ENCODE assay signal across 10 cellular contexts in the genomic region with DNA sequence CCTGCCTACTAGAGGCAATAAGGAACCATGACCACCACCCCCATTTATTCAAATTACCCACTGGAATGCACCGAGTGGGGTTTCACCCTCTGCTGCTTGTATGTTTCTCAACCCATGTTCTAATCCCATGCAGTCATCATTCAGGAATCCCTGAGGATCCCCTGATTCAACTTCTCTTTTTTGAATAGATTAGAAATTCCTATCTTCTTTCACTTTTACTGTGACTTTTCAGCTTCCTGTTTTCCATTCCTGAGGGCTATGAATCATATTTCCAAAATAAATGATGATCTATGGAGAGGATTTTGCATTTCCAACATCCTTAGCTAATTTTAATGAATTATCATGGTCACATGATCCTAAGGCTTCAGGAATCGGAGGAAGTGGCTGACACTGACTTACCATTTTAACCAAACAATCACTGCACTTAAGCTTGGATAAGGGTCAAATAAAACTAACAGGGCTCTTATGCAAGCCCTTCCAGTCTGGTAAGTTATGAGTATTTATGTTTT. TPM values are rescaled to one million over a fixed set of nuclear protein-coding genes. Genes with fewer than 3 reads are reported as not detected.
DNase-seq lines count a peak whose midpoint lies in the region; ATAC-seq, FAIRE-seq and TF ChIP-seq lines count a peak whose summit lies in the region.
"Had no signal": no experiment of that assay in that cellular context is flagged by ENCODE, and none has a peak within 500 bp of the region (broad histone marks: within the 10 kb centered on the region; RNA-seq: fewer than 3 reads in every experiment).

No MANE protein-coding gene starts in this region.

- H3K27ac ChIP-seq in liver (ENCODE audit: low read depth in 1 of 2, low read length in 2 of 2) (peak overlapping the region; percentile 16 to 21), HepG2 (ENCODE audit: extremely low read length, insufficient read depth, low read length) (no peak overlapping the region), keratinocyte (ENCODE audit: control insufficient read depth, insufficient read depth, low read length) (peak overlapping the region; percentile 53), aorta (ENCODE audit: low read depth in 1 of 2, low read length in 2 of 2) (no peak overlapping the region)

- no peaks in the 10 kb centered on the region for H3K36me3 ChIP-seq in liver (ENCODE audit: control insufficient read depth in 4 of 4, insufficient read depth in 3 of 4, low read depth in 1 of 4, low read length in 3 of 4)
- no peaks in the 10 kb centered on the region for H3K36me3 ChIP-seq in HepG2 (replicated peaks in 1 of 2; ENCODE audit: control insufficient read depth in 1 of 2, insufficient read depth in 2 of 2, low read length in 2 of 2)
- no peaks in the 10 kb centered on the region for H3K36me3 ChIP-seq in keratinocyte (ENCODE audit: control insufficient read depth in 2 of 2, extremely low read depth in 1 of 2, insufficient read depth in 2 of 2, low read length in 2 of 2)
- no peaks in the 10 kb centered on the region for H3K36me3 ChIP-seq in aorta (ENCODE audit: control insufficient read depth in 1 of 2, insufficient read depth in 2 of 2, low read length in 1 of 2)

- TF ChIP-seq CTCF in liver (IDR thresholded peaks at IDR 0.05; ENCODE audit: low read depth, low read length, missing input control) (no peak), HepG2 (CRISPR knock-in tag; IDR thresholded peaks at IDR 0.05) (no peak), keratinocyte (optimal IDR thresholded peaks at IDR 0.05 in 1 of 3, IDR thresholded peaks at IDR 0.05 in 1 of 3, conservative IDR thresholded peaks at IDR 0.05 in 1 of 3; ENCODE audit: extremely low read depth in 1 of 3, insufficient read depth in 2 of 3, low read length in 3 of 3) (no peak)

- no peak for DNase-seq in HepG2 (ENCODE audit: low spot score)
- DNase-seq in amniotic epithelial cell (ENCODE audit: low read depth), result peak; percentile 97
- DNase-seq in keratinocyte (ENCODE audit: low read depth, low spot score), result peak; percentile 63
- DNase-seq in aorta, result no peak
- no peak for DNase-seq in stimulated activated CD4-positive, alpha-beta T cell treated with anti-CD3 and anti-CD28 coated beads, Interleukin-2, amount 100 ng/mL, for 48 hours
- no peak for DNase-seq in frontal cortex (ENCODE audit: low spot score in 2 of 2)
- DNase-seq in stimulated activated naive CD8-positive, alpha-beta T cell treated with anti-CD3 and anti-CD28 coated beads, Interleukin-15, Interleukin-2, amounts not matched to agents 100 U/mL and 50 U/mL, for 24 hours, result no peak
- DNase-seq: activated naive CD8-positive, alpha-beta T cell treated with anti-CD3 and anti-CD28 coated beads, Interleukin-2, amount 10 ng/mL, durations not matched to agents 7 days and 5 days; SHP77 had no signal

- H3K9ac ChIP-seq in liver (ENCODE audit: low read depth in 1 of 2, low read length in 2 of 2), result no peak overlapping the region
- H3K9ac ChIP-seq in HepG2 (ENCODE audit: insufficient read depth, low read depth, low read length), result no peak overlapping the region
- H3K9ac ChIP-seq in keratinocyte (ENCODE audit: control insufficient read depth, extremely low read depth, insufficient read depth, low read length), result no peak overlapping the region

- dilution Hi-C loops in keratinocyte (cut with MboI; ENCODE audit: extremely low pct_ligation_motif_present, low sequenced_read_pairs), result no loop called here

- H3K4me3 ChIP-seq in liver (ENCODE audit: low read depth in 1 of 3, low read length in 3 of 3) (no peak overlapping the region), HepG2 (replicated peaks in 1 of 3; ENCODE audit: insufficient read depth in 1 of 3, low read depth in 2 of 3, low read length in 3 of 3) (no peak overlapping the region), keratinocyte (ENCODE audit: control insufficient read depth in 2 of 3, extremely low read depth in 1 of 3, insufficient read depth in 2 of 3, low read depth in 1 of 3, low read length in 3 of 3) (no peak overlapping the region), aorta (ENCODE audit: low read length in 2 of 2) (no peak overlapping the region)

- H3K27me3 ChIP-seq in liver (ENCODE audit: control insufficient read depth in 4 of 4, insufficient read depth in 4 of 4, low read length in 3 of 4) (no peaks in the 10 kb centered on the region), HepG2 (ENCODE audit: control insufficient read depth in 1 of 2, insufficient read depth in 2 of 2, low read length in 2 of 2) (peaks cover 2 to 16% of the 10 kb centered on the region in 2 experiments; a peak in 1 of 5 replicates), keratinocyte (ENCODE audit: control insufficient read depth, extremely low read depth, insufficient read depth, low read length) (no peaks in the 10 kb centered on the region), aorta (ENCODE audit: control insufficient read depth in 1 of 2, insufficient read depth in 2 of 2, low read length in 1 of 2) (no peaks in the 10 kb centered on the region)

- TF ChIP-seq EP300 in HepG2 (IDR thresholded peaks at IDR 0.05; ENCODE audit: low read depth in 2 of 2, low read length in 2 of 2), result no peak
- TF ChIP-seq EP300 in HepG2 (CRISPR knock-in tag; IDR thresholded peaks at IDR 0.05; ENCODE audit: borderline replicate concordance), result no peak

- H4K20me1 ChIP-seq in HepG2 (ENCODE audit: insufficient read depth, low read length) (no peaks in the 10 kb centered on the region), keratinocyte (ENCODE audit: control insufficient read depth, extremely low read depth, insufficient read depth, low read length) (no peaks in the 10 kb centered on the region)

- no peaks in the 10 kb centered on the region for H3K9me3 ChIP-seq in liver (ENCODE audit: control insufficient read depth in 4 of 4, low read length in 3 of 4)
- no peaks in the 10 kb centered on the region for H3K9me3 ChIP-seq in HepG2 (ENCODE audit: low read length)
- H3K9me3 ChIP-seq in keratinocyte (ENCODE audit: control insufficient read depth, low read depth, low read length), result no peaks in the 10 kb centered on the region
- no peaks in the 10 kb centered on the region for H3K9me3 ChIP-seq in aorta (ENCODE audit: control insufficient read depth, low read length)

- H2AFZ ChIP-seq in HepG2 (ENCODE audit: low read length) (no peak overlapping the region), keratinocyte (ENCODE audit: control insufficient read depth, low read length) (no peak overlapping the region)

- BruUV-seq in HepG2 (replicated peaks; lab: Mats Ljungman, UMichigan), result no TSS peak

- TF ChIP-seq RAD21 in liver (IDR thresholded peaks at IDR 0.05) (no peak), HepG2 (CRISPR knock-in tag; IDR thresholded peaks at IDR 0.05) (no peak)

- 63% methylated on average over 2 of the region's 2 CpGs for WGBS in liver
- 9% methylated on average over 2 of the region's 2 CpGs for WGBS in HepG2 (ENCODE audit: low lambda C conversion rate)
- 37 to 39% methylated on average over 2 of the region's 2 CpGs for WGBS in aorta, 2 donors

- POLR2A ChIA-PET in HepG2 (lab: Yijun Ruan, JAX), result no interaction called here

- in situ Hi-C loops in HepG2 (cut with HindIII; ENCODE audit: extremely low pct_ligation_motif_present, low pct_unique_long_range_greater_than_20kb), result no loop called here

- no peaks in the 10 kb centered on the region for H3K9me1 ChIP-seq in keratinocyte (ENCODE audit: control insufficient read depth, extremely low read depth, insufficient read depth, low read length)

- H3K4me2 ChIP-seq in HepG2 (ENCODE audit: low read depth, low read length) (no peak overlapping the region), keratinocyte (ENCODE audit: control insufficient read depth, extremely low read depth, insufficient read depth, low read depth, low read length) (peak overlapping the region; percentile 19)

- no peak for FAIRE-seq in HepG2 (lab: Jason Lieb, UNC)
- peak; percentile 79 for FAIRE-seq in keratinocyte (lab: Jason Lieb, UNC)
- FAIRE-seq in frontal cortex (lab: Jason Lieb, UNC), result no peak

- no peak for TF ChIP-seq POLR2A in HepG2 (IDR thresholded peaks at IDR 0.05; ENCODE audit: insufficient read depth in 1 of 2, low read depth in 2 of 2, low read length in 2 of 2)

- ATAC-seq in HepG2 (no peak), aorta (ENCODE audit: low FRiP score) (peak; percentile 22)
- ATAC-seq in stimulated activated naive CD8-positive, alpha-beta T cell treated with anti-CD3 and anti-CD28 coated beads, Interleukin-15, Interleukin-2, amounts not matched to agents 100 U/mL and 50 U/mL, for 24 hours, result no peak

- CTCF ChIA-PET in HepG2 (lab: Yijun Ruan, JAX; ENCODE audit: low intra/inter-chr PET ratio, low total read pairs), result no interaction called here

- intact Hi-C loops in HepG2 (cut with micrococcal nuclease; ENCODE audit: unreplicated experiment) (no loop called here), aorta (cut with DNase I) (no loop called here)

- H3K4me1 ChIP-seq in liver (ENCODE audit: control insufficient read depth in 4 of 4, insufficient read depth in 4 of 4, low read length in 3 of 4) (no peaks in the 10 kb centered on the region), HepG2 (ENCODE audit: insufficient read depth, low read length) (peaks cover 1% of the 10 kb centered on the region), keratinocyte (ENCODE audit: control insufficient read depth, extremely low read depth, insufficient read depth, low read length) (peaks cover 9% of the 10 kb centered on the region), aorta (ENCODE audit: control insufficient read depth in 1 of 2, insufficient read depth in 2 of 2, low read length in 2 of 2) (no peaks in the 10 kb centered on the region)

- H3K79me2 ChIP-seq in HepG2 (ENCODE audit: insufficient read depth, low read length) (no peaks in the 10 kb centered on the region), keratinocyte (ENCODE audit: control insufficient read depth, insufficient read depth, low read length) (no peaks in the 10 kb centered on the region)

RNA-seq across cellular contexts. Expression of a gene that starts 19.4 kb away (rescaled TPM):
- total RNA-seq in liver, result 10 to 100 TPM; 27.0 to 32.1 TPM
- polyA plus RNA-seq in liver, result 10 to 100 TPM; 16.5 TPM
- total RNA-seq in HepG2 (2016; rRNA removed; fragmentation: Illumina TruSeq; extraction: Trizol), result 9.5 and 13.8 TPM in 2 replicates
- total RNA-seq in HepG2 (2016; cell fraction: cytosol; rRNA removed; fragmentation: Illumina TruSeq; extraction: Trizol; ENCODE audit: low read depth), result 10.0 and 12.3 TPM in 2 replicates
- total RNA-seq in HepG2 (2016; cell fraction: insoluble cytoplasmic fraction; rRNA removed; fragmentation: Illumina TruSeq; extraction: Trizol), result 8.9 and 14.2 TPM in 2 replicates
- 9.6 and 14.1 TPM in 2 replicates for total RNA-seq in HepG2 (2016; cell fraction: membrane; rRNA removed; fragmentation: Illumina TruSeq; extraction: Trizol)
- total RNA-seq in HepG2 (2016; cell fraction: nucleus; rRNA removed; fragmentation: Illumina TruSeq; extraction: Trizol), result 15.1 and 21.0 TPM in 2 replicates
- polyA plus RNA-seq in HepG2 (2011; rRNA removed), result 30.8 and 40.8 TPM in 2 replicates
- 48.0 and 49.3 TPM in 2 replicates for polyA plus RNA-seq in HepG2 (2011; cell fraction: cytosol; rRNA removed)
- 46.2 and 52.0 TPM in 2 replicates for polyA plus RNA-seq in HepG2 (2011; cell fraction: nucleus; rRNA removed)
- polyA plus RNA-seq in HepG2 (2012), result 14.9 and 23.1 TPM in 2 replicates
- 11.3 and 12.5 TPM in 2 replicates for polyA plus RNA-seq in HepG2 (2016; cell fraction: cytosol; fragmentation: Illumina TruSeq; extraction: Trizol; ENCODE audit: low read depth)
- 9.2 and 9.3 TPM in 2 replicates for polyA plus RNA-seq in HepG2 (2016; cell fraction: insoluble cytoplasmic fraction; fragmentation: Illumina TruSeq; extraction: Trizol; ENCODE audit: low read depth)
- 10.7 and 12.6 TPM in 2 replicates for polyA plus RNA-seq in HepG2 (2016; cell fraction: membrane; fragmentation: Illumina TruSeq; extraction: Trizol; ENCODE audit: low read depth)
- polyA plus RNA-seq in HepG2 (2016; cell fraction: nucleus; fragmentation: Illumina TruSeq; extraction: Trizol; ENCODE audit: insufficient read depth, low read depth), result 24.7 and 29.5 TPM in 2 replicates
- polyA minus RNA-seq in HepG2 (2011; rRNA and poly(A)+ RNA removed; ENCODE audit: low replicate concordance), result 7.1 and 38.6 TPM in 2 replicates
- 14.3 and 14.6 TPM in 2 replicates for polyA minus RNA-seq in HepG2 (2011; cell fraction: cytosol; rRNA and poly(A)+ RNA removed)
- polyA minus RNA-seq in HepG2 (2011; cell fraction: nucleus; rRNA and poly(A)+ RNA removed), result 19.2 and 26.5 TPM in 2 replicates
- 5.1 to 8.6 TPM (median 5.3 TPM) in 3 replicates for polyA plus RNA-seq in keratinocyte
- 2.8 TPM for polyA plus RNA-seq in keratinocyte (2011; ENCODE audit: low read depth)
- 4.9 and 5.0 TPM in 2 replicates for polyA plus RNA-seq in keratinocyte (2011; cell fraction: cytosol; rRNA removed)
- polyA plus RNA-seq in keratinocyte (2011; cell fraction: nucleus; rRNA removed), result 6.5 and 8.6 TPM in 2 replicates
- 3.1 and 6.2 TPM in 2 replicates for polyA plus RNA-seq in keratinocyte (2012; ENCODE audit: low replicate concordance)
- 1.8 to 5.7 TPM (median 2.7 TPM) in 3 replicates for polyA minus RNA-seq in keratinocyte
- polyA minus RNA-seq in keratinocyte (2011; cell fraction: cytosol; rRNA and poly(A)+ RNA removed), result 7.1 TPM
- 2.6 and 6.2 TPM in 2 replicates for polyA minus RNA-seq in keratinocyte (2011; cell fraction: nucleus; rRNA and poly(A)+ RNA removed)
- 10 to 100 TPM; 22.3 to 32.0 TPM for total RNA-seq in aorta
- polyA plus RNA-seq in aorta, result 10 to 100 TPM; 23.3 to 24.6 TPM
- 5.3 TPM for total RNA-seq in frontal cortex

RNA-seq across cellular contexts. Expression of a gene that starts 57.9 kb away (rescaled TPM):
- total RNA-seq in liver (1 to 10 TPM; 2.4 to 3.2 TPM), HepG2 (2016; rRNA removed; fragmentation: Illumina TruSeq; extraction: Trizol) (0.13 TPM in 1 of 2 replicates, not detected in the other), aorta (10 to 100 TPM in 1 of 2 donors, 1 to 10 TPM in 1; 3.9 to 12.8 TPM), frontal cortex (1.2 TPM)
- polyA plus RNA-seq in liver (1 to 10 TPM; 1.2 to 2.0 TPM), HepG2 (2011; rRNA removed) (0.56 and 0.73 TPM in 2 replicates), keratinocyte (0.12 to 0.21 TPM (median 0.20 TPM) in 3 replicates), aorta (1 to 10 TPM; 2.1 to 4.4 TPM)
- not detected in 2 replicates for total RNA-seq in HepG2 (2016; cell fraction: cytosol; rRNA removed; fragmentation: Illumina TruSeq; extraction: Trizol; ENCODE audit: low read depth)
- 0.03 TPM in 1 of 2 replicates, not detected in the other for total RNA-seq in HepG2 (2016; cell fraction: insoluble cytoplasmic fraction; rRNA removed; fragmentation: Illumina TruSeq; extraction: Trizol)
- not detected in 2 replicates for total RNA-seq in HepG2 (2016; cell fraction: membrane; rRNA removed; fragmentation: Illumina TruSeq; extraction: Trizol)
- not detected in 2 replicates for total RNA-seq in HepG2 (2016; cell fraction: nucleus; rRNA removed; fragmentation: Illumina TruSeq; extraction: Trizol)
- 0.18 and 0.19 TPM in 2 replicates for polyA plus RNA-seq in HepG2 (2011; cell fraction: cytosol; rRNA removed)
- polyA plus RNA-seq in HepG2 (2011; cell fraction: nucleus; rRNA removed), result 1.1 and 1.7 TPM in 2 replicates
- polyA plus RNA-seq in HepG2 (2012), result 0.76 and 1.1 TPM in 2 replicates
- not detected in 2 replicates for polyA plus RNA-seq in HepG2 (2016; cell fraction: cytosol; fragmentation: Illumina TruSeq; extraction: Trizol; ENCODE audit: low read depth)
- not detected in 2 replicates for polyA plus RNA-seq in HepG2 (2016; cell fraction: insoluble cytoplasmic fraction; fragmentation: Illumina TruSeq; extraction: Trizol; ENCODE audit: low read depth)
- not detected in 2 replicates for polyA plus RNA-seq in HepG2 (2016; cell fraction: membrane; fragmentation: Illumina TruSeq; extraction: Trizol; ENCODE audit: low read depth)
- polyA plus RNA-seq in HepG2 (2016; cell fraction: nucleus; fragmentation: Illumina TruSeq; extraction: Trizol; ENCODE audit: insufficient read depth, low read depth), result not detected in 2 replicates
- polyA minus RNA-seq in HepG2 (2011; rRNA and poly(A)+ RNA removed; ENCODE audit: low replicate concordance), result 0.38 TPM in 1 of 2 replicates, not detected in the other
- polyA minus RNA-seq in HepG2 (2011; cell fraction: cytosol; rRNA and poly(A)+ RNA removed), result 0.40 TPM in 1 of 2 replicates, not detected in the other
- 0.64 and 1.9 TPM in 2 replicates for polyA minus RNA-seq in HepG2 (2011; cell fraction: nucleus; rRNA and poly(A)+ RNA removed)
- 1.1 TPM for polyA plus RNA-seq in keratinocyte (2011; ENCODE audit: low read depth)
- 0.07 and 0.14 TPM in 2 replicates for polyA plus RNA-seq in keratinocyte (2011; cell fraction: cytosol; rRNA removed)
- polyA plus RNA-seq in keratinocyte (2011; cell fraction: nucleus; rRNA removed), result 0.23 and 0.63 TPM in 2 replicates
- 0.09 and 2.2 TPM in 2 replicates for polyA plus RNA-seq in keratinocyte (2012; ENCODE audit: low replicate concordance)
- polyA minus RNA-seq in keratinocyte, result 0.03 TPM in 1 of 3 replicates, not detected in the others
- not detected for polyA minus RNA-seq in keratinocyte (2011; cell fraction: cytosol; rRNA and poly(A)+ RNA removed)
- 0.21 TPM in 1 of 2 replicates, not detected in the other for polyA minus RNA-seq in keratinocyte (2011; cell fraction: nucleus; rRNA and poly(A)+ RNA removed)

Comparison
In these comparisons a context has a peak if more than half of its experiments do, and no peak if none do; other contexts are left out.
1. H3K27ac ChIP-seq: peak in liver (2 of 2) and keratinocyte (single experiment); none in HepG2 (single experiment) and aorta (0 of 2).
2. DNase-seq: peak in amniotic epithelial cell (single experiment) and keratinocyte (single experiment); none in HepG2 (single experiment), aorta (0 of 2), stimulated activated CD4-positive, alpha-beta T cell treated with anti-CD3 and anti-CD28 coated beads, Interleukin-2, amount 100 ng/mL, for 48 hours (0 of 2), frontal cortex (0 of 2) and stimulated activated naive CD8-positive, alpha-beta T cell treated with anti-CD3 and anti-CD28 coated beads, Interleukin-15, Interleukin-2, amounts not matched to agents 100 U/mL and 50 U/mL, for 24 hours (single experiment).